Comparison of ENCODE assay signal across 22 cellular contexts in genomic region chr2:134500211-134500935, GRCh38.
"Had no signal": no experiment of that assay in that cellular context is flagged by ENCODE, and none has a peak within 500 bp of the region (broad histone marks: within the 10 kb centered on the region; RNA-seq: fewer than 3 reads in every experiment).

No MANE protein-coding gene starts in this region.

- H3K9me3 ChIP-seq: breast epithelium, lower lobe of right lung, tibial nerve, vagina had no signal

- H3K4me3 ChIP-seq: breast epithelium, lower lobe of right lung, tibial nerve, vagina had no signal

- H3K27ac ChIP-seq: breast epithelium, foreskin keratinocyte, lower lobe of right lung, tibial nerve, vagina had no signal

- H3K27ac Mint-ChIP-seq: activated CD8-positive, alpha-beta T cell treated with anti-CD3 and anti-CD28 coated beads for 36 hours; activated naive CD4-positive, alpha-beta T cell treated with anti-CD3 and anti-CD28 coated beads, Interleukin-2, amount 50 U/mL, for 24 hours; progenitor cell of endocrine pancreas had no signal

- DNase-seq: activated B cell treated with CpG ODN at 0.5 μM for 24 hours; activated CD4-positive, alpha-beta T cell treated with anti-CD3 and anti-CD28 coated beads for 48 hours; activated CD8-positive, alpha-beta memory T cell treated with anti-CD3 and anti-CD28 coated beads, Interleukin-2, amount 50 U/mL, for 4 hours; activated CD8-positive, alpha-beta T cell treated with anti-CD3 and anti-CD28 coated beads for 36 hours; activated effector memory CD4-positive, alpha-beta T cell treated with anti-CD3 and anti-CD28 coated beads, Interleukin-2, amount 50 U/mL, for 16 hours; activated T-cell treated with anti-CD3 and anti-CD28 coated beads, Interleukin-2, amount 50 U/mL, for 48 hours; foreskin keratinocyte; head of caudate nucleus; lower lobe of right lung; midbrain; right cardiac atrium; small intestine; stimulated activated CD4-positive, alpha-beta T cell treated with anti-CD3 and anti-CD28 coated beads, Interleukin-4, amount 100 ng/mL, for 4 hours; stimulated activated CD8-positive, alpha-beta memory T cell treated with anti-CD3 and anti-CD28 coated beads, Interleukin-4, amount 100 ng/mL, for 48 hours; stimulated activated naive CD4-positive, alpha-beta T cell treated with Interleukin-2 at 50 U/mL for 16 hours; substantia nigra; T-helper 2 cell had no signal

- H3K27me3 Mint-ChIP-seq: activated B cell treated with CpG ODN at 0.5 μM for 24 hours; activated CD8-positive, alpha-beta T cell treated with anti-CD3 and anti-CD28 coated beads for 36 hours; activated naive CD4-positive, alpha-beta T cell treated with anti-CD3 and anti-CD28 coated beads, Interleukin-2, amount 50 U/mL, for 24 hours had no signal

- H3K9me3 Mint-ChIP-seq: activated B cell treated with CpG ODN at 0.5 μM for 24 hours; activated CD8-positive, alpha-beta T cell treated with anti-CD3 and anti-CD28 coated beads for 36 hours; activated naive CD4-positive, alpha-beta T cell treated with anti-CD3 and anti-CD28 coated beads, Interleukin-2, amount 50 U/mL, for 24 hours had no signal

- H3K4me1 ChIP-seq: breast epithelium, lower lobe of right lung, tibial nerve, vagina had no signal

- H3K4me3 Mint-ChIP-seq: activated B cell treated with CpG ODN at 0.5 μM for 24 hours; activated CD8-positive, alpha-beta T cell treated with anti-CD3 and anti-CD28 coated beads for 36 hours; activated naive CD4-positive, alpha-beta T cell treated with anti-CD3 and anti-CD28 coated beads, Interleukin-2, amount 50 U/mL, for 24 hours had no signal

- H3K36me3 Mint-ChIP-seq: activated naive CD4-positive, alpha-beta T cell treated with anti-CD3 and anti-CD28 coated beads, Interleukin-2, amount 50 U/mL, for 24 hours had no signal

- ATAC-seq: activated CD8-positive, alpha-beta T cell treated with anti-CD3 and anti-CD28 coated beads for 36 hours; foreskin keratinocyte; lower lobe of right lung; right cardiac atrium had no signal

- H3K27me3 ChIP-seq: breast epithelium, tibial nerve, vagina had no signal

- FAIRE-seq: small intestine had no signal

- H3K36me3 ChIP-seq: breast epithelium, lower lobe of right lung, tibial nerve, vagina had no signal

- H3K4me1 Mint-ChIP-seq: activated B cell treated with CpG ODN at 0.5 μM for 24 hours; activated naive CD4-positive, alpha-beta T cell treated with anti-CD3 and anti-CD28 coated beads, Interleukin-2, amount 50 U/mL, for 24 hours had no signal
